In genomic region chr1:236079703-236080245, GRCh38 we compare ENCODE assay signal across 23 cellular contexts.
"Had no signal": no experiment of that assay in that cellular context is flagged by ENCODE, and none has a peak within 500 bp of the region (broad histone marks: within the 10 kb centered on the region; RNA-seq: fewer than 3 reads in every experiment).

No MANE protein-coding gene starts in this region.

- H3K4me3 ChIP-seq: K562, SJSA1, SK-N-MC had no signal

- H3K9me3 ChIP-seq: SJSA1 had no signal

- H3K36me3 ChIP-seq: SJSA1 had no signal

- H3K9me3 Mint-ChIP-seq: IgD-negative memory B cell had no signal

- H3K36me3 Mint-ChIP-seq: IgD-negative memory B cell, T-cell had no signal

- H3K4me3 Mint-ChIP-seq: IgD-negative memory B cell; T-cell; T-helper 1 cell treated with Interleukin-12 subunit alpha and Interleukin-12 subunit beta and Interleukin-4 antibody, amounts not matched to agents 30 μg/mL and 1 μg/mL, for 36 hours had no signal

- H3K27ac Mint-ChIP-seq: IgD-negative memory B cell; T-cell; T-helper 1 cell treated with Interleukin-12 subunit alpha and Interleukin-12 subunit beta and Interleukin-4 antibody, amounts not matched to agents 30 μg/mL and 1 μg/mL, for 36 hours had no signal

- H3K27ac ChIP-seq: HL-60, KMS-11, SJSA1, SK-N-MC had no signal

- H3K4me1 ChIP-seq: SJSA1 had no signal

- DNase-seq: Kasumi-1, MM.1S, NCI-H1092 treated with DMSO at 0.1 percent for 48 hours, NCI-H1436 treated with DMSO at 0.1 percent for 48 hours, NCI-H1694, NCI-H187 treated with DMSO at 0.1 percent for 48 hours, NCI-H2029 treated with DMSO at 0.1 percent for 48 hours, NCI-H226, NCI-H446, NCI-H510A, NCI-H524 treated with DMSO at 0.1 percent for 48 hours, NCI-H82, Right ventricle myocardium superior, RPMI8226, SIG-M5, T-cell had no signal

- H3K4me1 Mint-ChIP-seq: IgD-negative memory B cell, T-cell had no signal
